In the genomic region with DNA sequence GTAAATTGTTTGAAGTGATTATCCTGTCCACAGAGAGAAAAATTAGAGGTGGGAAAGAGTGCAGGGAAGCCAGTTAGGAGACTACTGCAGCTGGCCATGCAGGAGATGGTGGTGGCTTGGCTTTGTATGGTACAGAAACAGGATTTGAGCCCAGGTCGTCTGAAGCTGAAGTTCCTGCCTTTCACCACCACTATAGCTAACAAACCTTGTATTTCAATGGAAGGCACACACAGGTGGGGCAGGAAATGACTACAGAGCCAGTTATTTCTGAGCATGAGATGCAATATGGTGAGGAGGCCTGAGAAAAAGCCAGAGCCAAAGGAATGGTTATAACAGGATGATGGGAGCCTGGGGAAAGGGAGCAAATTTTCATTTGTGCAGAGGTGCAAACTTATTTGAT, we compare ENCODE assay signal across 15 cellular contexts.
DNase-seq lines count a peak whose midpoint lies in the region; ATAC-seq lines count a peak whose summit lies in the region.
"Had no signal": no experiment of that assay in that cellular context is flagged by ENCODE, and none has a peak within 500 bp of the region (broad histone marks: within the 10 kb centered on the region; RNA-seq: fewer than 3 reads in every experiment).

No MANE protein-coding gene starts in this region.

- peak overlapping the region; percentile 47 for H3K4me3 ChIP-seq in CD4-positive, CD25-positive, alpha-beta regulatory T cell (ENCODE audit: low read depth, low read length)
- H3K4me3 ChIP-seq: transverse colon had no signal

- H3K4me3 Mint-ChIP-seq in CD4-positive, CD25-positive, alpha-beta regulatory T cell, result peak overlapping the region in 3 of 4 donors; percentile 46 to 81 (median 69)
- H3K4me3 Mint-ChIP-seq in central memory CD8-positive, alpha-beta T cell, result no peak overlapping the region
- H3K4me3 Mint-ChIP-seq: IgD-negative memory B cell had no signal

- peaks cover 40 to 91% (median 70%) of the 10 kb centered on the region in 4 donors for H3K4me1 Mint-ChIP-seq in CD4-positive, CD25-positive, alpha-beta regulatory T cell
- peaks cover 56% of the 10 kb centered on the region for H3K4me1 Mint-ChIP-seq in central memory CD8-positive, alpha-beta T cell

- no peaks in the 10 kb centered on the region for H3K36me3 ChIP-seq in CD4-positive, CD25-positive, alpha-beta regulatory T cell (ENCODE audit: control insufficient read depth, insufficient read depth, low read length)
- H3K36me3 ChIP-seq: transverse colon had no signal

- no peaks in the 10 kb centered on the region for H3K9me3 ChIP-seq in CD4-positive, CD25-positive, alpha-beta regulatory T cell (ENCODE audit: control insufficient read depth in 2 of 2, low read length in 2 of 2)
- H3K9me3 ChIP-seq: transverse colon had no signal

- H3K27me3 Mint-ChIP-seq in CD4-positive, CD25-positive, alpha-beta regulatory T cell, result no peaks in the 10 kb centered on the region
- H3K27me3 Mint-ChIP-seq in central memory CD8-positive, alpha-beta T cell, result no peaks in the 10 kb centered on the region
- H3K27me3 Mint-ChIP-seq: IgD-negative memory B cell had no signal

- DNase-seq in CD4-positive, CD25-positive, alpha-beta regulatory T cell, result peak in 2 of 3 donors; percentile 56 to 84
- DNase-seq in EL (peak; percentile 18), NCI-H69 (lab: John Stamatoyannopoulos, UW) (peak; percentile 62), NCI-H1092 treated with DMSO at 0.1 percent for 48 hours (lab: John Stamatoyannopoulos, UW) (no peak), NCI-H1436 treated with DMSO at 0.1 percent for 48 hours (lab: John Stamatoyannopoulos, UW) (no peak)
- no peak for DNase-seq in central memory CD8-positive, alpha-beta T cell (ENCODE audit: low spot score in 2 of 2)
- DNase-seq: amniotic stem cell; COR-L47; effector CD8-positive, alpha-beta T cell; NCI-H2171; transverse colon had no signal

- H3K4me1 ChIP-seq in CD4-positive, CD25-positive, alpha-beta regulatory T cell (ENCODE audit: control insufficient read depth, insufficient read depth, low read length, poor library complexity, severe bottlenecking), result peaks cover 54% of the 10 kb centered on the region
- H3K4me1 ChIP-seq: transverse colon had no signal

- H3K9me3 Mint-ChIP-seq in CD4-positive, CD25-positive, alpha-beta regulatory T cell, result peaks cover 0 to 7% (median 0%) of the 10 kb centered on the region in 7 donors
- no peaks in the 10 kb centered on the region for H3K9me3 Mint-ChIP-seq in central memory CD8-positive, alpha-beta T cell
- H3K9me3 Mint-ChIP-seq: IgD-negative memory B cell had no signal

- H3K27ac Mint-ChIP-seq in CD4-positive, CD25-positive, alpha-beta regulatory T cell, result peak overlapping the region; percentile 74 to 92 (median 80)
- no peak overlapping the region for H3K27ac Mint-ChIP-seq in central memory CD8-positive, alpha-beta T cell (ENCODE audit: low read depth)

- H3K27me3 ChIP-seq in CD4-positive, CD25-positive, alpha-beta regulatory T cell (ENCODE audit: control insufficient read depth, insufficient read depth, low read length), result no peaks in the 10 kb centered on the region
- H3K27me3 ChIP-seq: transverse colon had no signal

- ATAC-seq in CD4-positive, CD25-positive, alpha-beta regulatory T cell (ENCODE audit: low read depth in 2 of 2), result peak; percentile 85 to 93
- peak; percentile 77 for ATAC-seq in central memory CD8-positive, alpha-beta T cell (replicated peaks; ENCODE audit: extremely low read depth, poor library complexity, severe bottlenecking)
- ATAC-seq in HG02852 (IDR thresholded peaks at IDR 0.05; ENCODE audit: unreplicated experiment) (no peak), HG03439 (IDR thresholded peaks at IDR 0.05; ENCODE audit: unreplicated experiment) (no peak)

- no peak overlapping the region for H3K27ac ChIP-seq in CD4-positive, CD25-positive, alpha-beta regulatory T cell (ENCODE audit: insufficient read depth, low read length, poor library complexity, severe bottlenecking)
- H3K27ac ChIP-seq: transverse colon, VCaP had no signal

- peaks cover 3% of the 10 kb centered on the region for H3K36me3 Mint-ChIP-seq in CD4-positive, CD25-positive, alpha-beta regulatory T cell
- no peaks in the 10 kb centered on the region for H3K36me3 Mint-ChIP-seq in central memory CD8-positive, alpha-beta T cell (ENCODE audit: insufficient read depth)

Comparison
In these comparisons a context has a peak if more than half of its experiments do, and no peak if none do; other contexts are left out.
1. ATAC-seq: peak in CD4-positive, CD25-positive, alpha-beta regulatory T cell (2 of 2) and central memory CD8-positive, alpha-beta T cell (single experiment); none in HG02852 (single experiment) and HG03439 (single experiment).
2. DNase-seq: peak in CD4-positive, CD25-positive, alpha-beta regulatory T cell (2 of 3), EL (single experiment) and NCI-H69 (single experiment); none in central memory CD8-positive, alpha-beta T cell (0 of 2), NCI-H1092 treated with DMSO at 0.1 percent for 48 hours (single experiment) and NCI-H1436 treated with DMSO at 0.1 percent for 48 hours (single experiment).